ENCODE assay signal across 1 cellular context in the genomic region with DNA sequence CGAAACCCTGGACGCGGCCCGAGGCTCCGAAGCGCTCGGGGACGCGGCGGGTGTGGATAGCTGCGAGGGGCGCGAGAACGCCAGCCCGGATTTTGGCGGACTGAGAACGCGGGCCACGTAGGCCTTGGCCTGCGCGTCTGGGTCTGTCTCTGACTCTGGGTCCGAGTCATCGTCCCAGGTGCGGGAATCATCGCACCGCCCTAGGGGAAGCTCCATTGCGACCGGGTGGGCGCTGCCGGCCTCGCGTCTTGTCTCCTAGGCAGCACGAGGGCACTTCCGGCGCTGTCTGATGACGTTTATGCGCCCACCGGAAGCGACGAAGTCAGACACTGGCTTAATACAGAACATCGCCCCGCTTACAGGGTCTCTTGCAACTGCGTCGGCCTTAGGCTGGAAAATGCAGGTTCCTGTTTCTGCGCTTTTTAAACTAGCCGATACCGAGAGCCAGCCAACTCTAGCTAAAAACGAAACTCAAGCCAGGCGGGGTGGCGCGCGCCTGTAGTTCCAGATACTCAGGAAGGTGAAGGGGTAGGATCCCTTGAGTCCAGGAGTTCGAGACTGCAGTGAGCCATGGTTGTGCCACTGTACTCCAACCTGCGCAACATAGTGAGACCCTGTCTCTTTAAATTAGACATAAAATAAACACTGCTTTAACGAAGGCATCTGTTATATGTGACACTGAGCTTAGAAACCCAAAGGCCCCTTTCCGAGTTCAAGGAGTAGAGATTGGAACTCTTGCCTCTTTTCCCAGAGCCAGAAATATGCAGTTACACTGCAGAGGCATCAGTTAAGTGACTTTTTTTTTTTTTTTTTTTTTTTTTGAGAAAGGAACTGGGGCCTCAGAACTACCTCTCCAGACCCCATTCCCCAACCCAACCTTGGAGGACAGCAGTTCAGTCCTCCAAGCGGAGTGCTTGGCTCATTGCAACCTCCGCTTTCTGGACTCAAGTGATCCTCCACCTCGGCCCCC.
TF ChIP-seq lines count a peak whose summit lies in the region.

FBXW9 (minus strand) TSS at position 266 of the 970 bp plus-strand sequence; CDS start at position 216, 50 bp downstream.

TF ChIP-seq in H1, 55 proteins besides CTCF, POLR2A, EP300 and RAD21 (continued from another document):
- TF ChIP-seq KDM1A (IDR thresholded peaks at IDR 0.05; ENCODE audit: borderline replicate concordance, low read length): no peak
TF ChIP-seq in H1: peak in this region for 18.
